8 cellular contexts compared by ENCODE assay signal in the genomic region with DNA sequence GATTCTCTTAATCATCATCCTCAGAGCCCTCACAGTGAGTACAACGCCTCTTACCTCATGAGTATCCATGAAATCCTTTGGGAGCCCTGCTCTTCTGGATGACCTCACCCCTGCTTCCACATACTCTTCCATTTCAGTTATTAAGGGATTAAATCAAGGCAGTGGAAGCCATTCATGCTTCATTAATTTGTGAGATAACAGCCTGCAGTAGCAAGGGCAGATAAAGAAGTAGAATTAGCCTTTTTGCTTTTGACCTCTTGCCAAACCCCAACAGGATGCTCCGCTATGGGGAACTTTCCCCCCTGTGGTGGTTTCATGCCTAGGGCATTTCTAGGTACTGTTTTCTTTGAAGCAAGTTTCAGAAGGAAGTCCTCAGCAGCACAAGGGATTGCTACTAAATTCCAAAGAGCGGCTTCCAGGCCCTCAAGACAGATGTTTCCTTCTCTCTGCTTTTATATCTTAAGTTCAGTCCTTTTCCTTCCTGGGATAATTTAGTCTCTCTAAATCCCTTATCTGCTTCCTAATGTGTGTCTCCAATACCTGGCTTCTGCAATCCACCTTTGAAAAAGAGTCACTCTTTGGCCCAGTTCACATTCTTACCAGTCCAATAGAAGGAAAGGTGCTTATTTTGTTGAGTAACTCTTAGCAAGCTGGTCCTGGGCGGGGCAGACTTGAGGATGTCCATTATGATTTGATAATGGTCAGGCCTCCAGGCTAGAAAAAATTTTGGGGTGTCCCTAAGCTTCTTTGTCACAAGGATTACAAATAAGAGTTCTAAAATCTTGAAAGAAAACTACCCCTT.
A peak's percentile ranks its signal among the peaks of the same experiment; 100 is the strongest.
DNase-seq lines count a peak whose midpoint lies in the region; ATAC-seq lines count a peak whose summit lies in the region.

No MANE protein-coding gene starts in this region.

- H3K9me3 Mint-ChIP-seq in stimulated activated memory B cell treated with anti-CD40 and anti-IgM and Interleukin-4, amounts not matched to agents 10 μg/mL and 1 μg/mL and 100 μg/mL, for 72 hours: peaks cover 5% of the 10 kb centered on the region

- ATAC-seq in GM19351 (IDR thresholded peaks at IDR 0.05; ENCODE audit: unreplicated experiment) (peak; percentile 78), HG03354 (IDR thresholded peaks at IDR 0.05; ENCODE audit: poor library complexity, severe bottlenecking, unreplicated experiment) (peak; percentile 72)
- ATAC-seq in stimulated activated memory B cell treated with anti-CD40 and anti-IgM and Interleukin-4, amounts not matched to agents 10 μg/mL and 1 μg/mL and 100 μg/mL, for 72 hours: peak; percentile 80

- no peaks in the 10 kb centered on the region for H3K36me3 Mint-ChIP-seq in stimulated activated memory B cell treated with anti-CD40 and anti-IgM and Interleukin-4, amounts not matched to agents 10 μg/mL and 1 μg/mL and 100 μg/mL, for 72 hours

- in situ Hi-C loops in SK-MEL-5 (cut with HindIII; ENCODE audit: low pct_unique_long_range_greater_than_20kb, low sequenced_read_pairs): no loop called here

- H3K4me3 Mint-ChIP-seq in stimulated activated memory B cell treated with anti-CD40 and anti-IgM and Interleukin-4, amounts not matched to agents 10 μg/mL and 1 μg/mL and 100 μg/mL, for 72 hours: no peak overlapping the region

- peaks cover 20% of the 10 kb centered on the region for H3K4me1 Mint-ChIP-seq in stimulated activated memory B cell treated with anti-CD40 and anti-IgM and Interleukin-4, amounts not matched to agents 10 μg/mL and 1 μg/mL and 100 μg/mL, for 72 hours

- H3K27ac Mint-ChIP-seq in stimulated activated memory B cell treated with anti-CD40 and anti-IgM and Interleukin-4, amounts not matched to agents 10 μg/mL and 1 μg/mL and 100 μg/mL, for 72 hours: no peak overlapping the region

- no peaks in the 10 kb centered on the region for H3K27me3 Mint-ChIP-seq in stimulated activated memory B cell treated with anti-CD40 and anti-IgM and Interleukin-4, amounts not matched to agents 10 μg/mL and 1 μg/mL and 100 μg/mL, for 72 hours

- DNase-seq in SK-MEL-5 (ENCODE audit: low read depth, low spot score): peak; percentile 59
- peak; percentile 53 for DNase-seq in globus pallidus (ENCODE audit: low spot score)
- DNase-seq in NCI-H1930 (lab: John Stamatoyannopoulos, UW): no peak
- DNase-seq in cortex of kidney (lab: John Stamatoyannopoulos, UW): no peak
- no peak for DNase-seq in activated naive CD4-positive, alpha-beta T cell (lab: John Stamatoyannopoulos, UW)

Comparison
In these comparisons a context has a peak if more than half of its experiments do, and no peak if none do; other contexts are left out.
1. DNase-seq: peak in SK-MEL-5 (single experiment) and globus pallidus (single experiment); none in NCI-H1930 (0 of 2), cortex of kidney (single experiment) and activated naive CD4-positive, alpha-beta T cell (0 of 4).
2. Peak in every context shown above with its lines, with median percentiles within 50 percentile points of each other: ATAC-seq.